ENCODE assay signal across 8 cellular contexts in genomic region chr6:24357336-24358218, GRCh38. TPM values are rescaled to one million over a fixed set of nuclear protein-coding genes. Genes with fewer than 3 reads are reported as not detected.
A peak's percentile ranks its signal among the peaks of the same experiment; 100 is the strongest.
DNase-seq lines count a peak whose midpoint lies in the region; ATAC-seq and TF ChIP-seq lines count a peak whose summit lies in the region.

Gene DCDC2 (minus strand): TSS chr6:24358059. CDS start chr6:24357750, 309 bp downstream.

- H3K27ac Mint-ChIP-seq in nephron, result peak within 1 kb of the TSS; percentile 67 to 95 (median 69)

- intact Hi-C loops in upper lobe of right lung (cut with DNase I), result no loop called here

- 10% methylated on average over 61 of the region's 61 CpGs for WGBS in esophagus, 2 donors

- peaks cover 5% of the 10 kb centered on the region for H3K36me3 Mint-ChIP-seq in nephron (ENCODE audit: low read depth)

- H3K9me3 ChIP-seq in esophagus (ENCODE audit: control insufficient read depth in 2 of 2, insufficient read depth in 1 of 2, low read depth in 1 of 2, low read length in 1 of 2) (no peaks in the 10 kb centered on the region), upper lobe of right lung (no peaks in the 10 kb centered on the region)

- no peak within 1 kb of the TSS for H3K27ac ChIP-seq in esophagus (ENCODE audit: low read depth in 2 of 2, low read length in 1 of 2)
- peak within 1 kb of the TSS; percentile 26 for H3K27ac ChIP-seq in upper lobe of right lung

- peaks cover 4 to 7% of the 10 kb centered on the region in 2 donors for H3K4me1 ChIP-seq in esophagus (ENCODE audit: control insufficient read depth in 2 of 2, insufficient read depth in 2 of 2, low read length in 1 of 2)
- peaks cover 11% of the 10 kb centered on the region for H3K4me1 ChIP-seq in upper lobe of right lung

- peak within 1 kb of the TSS; percentile 29 to 32 for H3K4me3 ChIP-seq in esophagus (ENCODE audit: low read depth in 1 of 2, low read length in 2 of 2)
- peak within 1 kb of the TSS; percentile 51 for H3K4me3 ChIP-seq in upper lobe of right lung

- H3K27me3 ChIP-seq in esophagus (ENCODE audit: control insufficient read depth in 1 of 2, insufficient read depth in 2 of 2, low read length in 2 of 2) (no peaks in the 10 kb centered on the region), upper lobe of right lung (peaks cover 14% of the 10 kb centered on the region)

- ATAC-seq in upper lobe of right lung, result peak; percentile 90
- no peak for ATAC-seq in GM18505 (IDR thresholded peaks at IDR 0.05; ENCODE audit: unreplicated experiment)

- H3K27me3 Mint-ChIP-seq in nephron (ENCODE audit: low read depth), result peaks cover 17% of the 10 kb centered on the region

- no peak for TF ChIP-seq CTCF in nephron (IDR thresholded peaks at IDR 0.05; ENCODE audit: unreplicated experiment in 3 of 3)
- no peak for TF ChIP-seq CTCF in upper lobe of right lung (IDR thresholded peaks at IDR 0.05)

- H3K4me1 Mint-ChIP-seq in nephron, result peaks cover 11% of the 10 kb centered on the region

- TF ChIP-seq POLR2A in GM18505 (IDR thresholded peaks at IDR 0.05; ENCODE audit: borderline replicate concordance, extremely low read depth, insufficient read depth, insufficient read length), result no peak

- no peaks in the 10 kb centered on the region for H3K9me3 Mint-ChIP-seq in nephron

- DNase-seq in NCI-H1092 treated with DMSO at 0.1 percent for 48 hours (lab: John Stamatoyannopoulos, UW) (peak; percentile 6), NCI-H1092 (lab: John Stamatoyannopoulos, UW) (no peak), activated T-cell treated with anti-CD3 and anti-CD28 coated beads for 4 hours (peak; percentile 12), upper lobe of right lung (peak; percentile 96), NCI-H226 (no peak)

- H3K36me3 ChIP-seq in esophagus (ENCODE audit: control insufficient read depth in 2 of 2, insufficient read depth in 2 of 2, low read length in 1 of 2) (no peaks in the 10 kb centered on the region), upper lobe of right lung (no peaks in the 10 kb centered on the region)

- peak within 1 kb of the TSS; percentile 85 to 88 (median 86) for H3K4me3 Mint-ChIP-seq in nephron

RNA-seq across cellular contexts. Expression of gene DCDC2, which starts in this region (rescaled TPM):
- polyA plus RNA-seq in esophagus, result under 1 TPM; under 0.01 to 0.02 TPM
- 5.3 TPM for total RNA-seq in upper lobe of right lung

Comparison
In these comparisons a context has a peak if more than half of its experiments do, and no peak if none do; other contexts are left out.
1. DNase-seq: peak in NCI-H1092 treated with DMSO at 0.1 percent for 48 hours (single experiment), activated T-cell treated with anti-CD3 and anti-CD28 coated beads for 4 hours (single experiment) and upper lobe of right lung (single experiment); none in NCI-H1092 (single experiment) and NCI-H226 (single experiment).